In genomic region chr9:27711241-27711640, GRCh38 we compare ENCODE assay signal across 32 cellular contexts.
"Had no signal": no experiment of that assay in that cellular context is flagged by ENCODE, and none has a peak within 500 bp of the region (broad histone marks: within the 10 kb centered on the region; RNA-seq: fewer than 3 reads in every experiment).

No MANE protein-coding gene starts in this region.

- H3K4me2 ChIP-seq: KMS-11 had no signal

- H3K27ac ChIP-seq: KMS-11 had no signal

- H3K4me3 ChIP-seq: MG63 had no signal

- H3K36me3 ChIP-seq: MG63 had no signal

- H3K9ac ChIP-seq: KMS-11 had no signal

- H3K9me3 ChIP-seq: MG63 had no signal

- DNase-seq: Karpas-422, Kasumi-1, MG63, MM.1S, MV-4-11, NCI-H1048, NCI-H1092, NCI-H1092 treated with DMSO at 0.1 percent for 48 hours, NCI-H1105, NCI-H1105 treated with DMSO at 0.1 percent for 48 hours, NCI-H1417, NCI-H1417 treated with DMSO at 0.1 percent for 48 hours, NCI-H1436, NCI-H1436 treated with DMSO at 0.1 percent for 48 hours, NCI-H146, NCI-H187, NCI-H187 treated with DMSO at 0.1 percent for 48 hours, NCI-H1930, NCI-H2029, NCI-H2029 treated with DMSO at 0.1 percent for 48 hours, NCI-H2081, NCI-H2081 treated with DMSO at 0.1 percent for 48 hours, NCI-H2107, NCI-H2171, NCI-H2171 treated with DMSO at 0.1 percent for 48 hours, NCI-H2227 treated with DMSO at 0.1 percent for 48 hours, NCI-H226, NCI-H345, NCI-H446, NCI-H446 treated with DMSO at 0.1 percent for 48 hours, NCI-H510A had no signal

- H3K27me3 ChIP-seq: MG63 had no signal
